In the genomic region with DNA sequence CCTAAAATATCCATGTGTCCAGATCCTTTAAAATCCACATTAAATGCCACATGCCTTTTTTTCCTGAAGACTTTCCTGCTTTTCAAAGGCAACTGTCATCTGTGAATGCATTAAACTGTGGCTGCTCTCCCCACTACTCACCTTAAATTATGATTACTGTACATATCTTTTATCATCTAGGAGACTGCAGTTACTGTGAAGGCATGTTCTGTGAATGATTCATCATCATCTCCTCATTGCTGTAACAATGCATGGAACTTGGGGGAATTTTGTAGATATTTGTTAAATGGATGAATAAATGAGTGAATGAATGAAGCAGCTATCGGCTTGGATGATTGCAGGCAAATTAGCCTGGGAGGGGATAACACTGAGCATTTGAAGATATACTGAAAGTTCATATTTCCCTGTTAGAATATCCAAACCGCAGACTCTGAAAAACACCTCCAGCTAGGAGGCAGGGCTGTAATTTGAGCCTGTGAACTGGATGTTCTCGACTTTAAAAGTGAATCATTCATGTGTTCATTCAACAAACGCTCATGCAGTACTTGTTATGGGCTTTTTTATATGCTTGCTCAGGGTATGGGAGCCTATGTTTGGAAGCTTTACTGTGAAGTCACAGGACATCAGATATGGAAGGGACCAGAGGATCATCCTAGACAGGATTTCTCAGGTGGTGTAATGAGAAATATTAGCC, we compare ENCODE assay signal across 31 cellular contexts.
DNase-seq lines count a peak whose midpoint lies in the region; ATAC-seq and TF ChIP-seq lines count a peak whose summit lies in the region.
"Had no signal": no experiment of that assay in that cellular context is flagged by ENCODE, and none has a peak within 500 bp of the region (broad histone marks: within the 10 kb centered on the region; RNA-seq: fewer than 3 reads in every experiment).

No MANE protein-coding gene starts in this region.

- no peak overlapping the region for H3K4me3 ChIP-seq in SK-N-SH (ENCODE audit: low read depth in 2 of 2, low read length in 1 of 2)
- no peak overlapping the region for H3K4me3 ChIP-seq in astrocyte of the spinal cord (ENCODE audit: low read depth, low read length)
- H3K4me3 ChIP-seq: lower lobe of right lung, Peyer's patch, skin epidermis had no signal

- no peaks in the 10 kb centered on the region for H3K27me3 ChIP-seq in SK-N-SH (ENCODE audit: insufficient read depth)
- H3K27me3 ChIP-seq: Peyer's patch had no signal

- POLR2A ChIA-PET in SK-N-SH (lab: Yijun Ruan, JAX) = no interaction called here

- no peaks in the 10 kb centered on the region for H3K9me2 ChIP-seq in SK-N-SH

- peaks cover 0 to 5% of the 10 kb centered on the region in 2 experiments; a peak in 2 of 4 replicates for H3K4me1 ChIP-seq in SK-N-SH (ENCODE audit: control insufficient read depth in 1 of 2, insufficient read depth in 2 of 2, low read depth in 1 of 2, low read length in 1 of 2)
- H3K4me1 ChIP-seq: lower lobe of right lung, Peyer's patch had no signal

- no peaks in the 10 kb centered on the region for H4K20me1 ChIP-seq in SK-N-SH (ENCODE audit: insufficient read depth)

- no peak overlapping the region for H3K9ac ChIP-seq in SK-N-SH

- 25% methylated on average over 4 of the region's 4 CpGs for WGBS in SK-N-SH (ENCODE audit: low lambda C conversion rate)

- H3K36me3 ChIP-seq in SK-N-SH (replicated peaks in 1 of 2; ENCODE audit: control insufficient read depth in 1 of 2, insufficient read depth in 2 of 2, low read length in 1 of 2) = no peaks in the 10 kb centered on the region
- H3K36me3 ChIP-seq: lower lobe of right lung, Peyer's patch had no signal

- H3F3A ChIP-seq in SK-N-SH (replicated peaks; ENCODE audit: insufficient read depth) = no peaks in the 10 kb centered on the region

- H3K9me3 ChIP-seq in SK-N-SH = no peaks in the 10 kb centered on the region
- H3K9me3 ChIP-seq: lower lobe of right lung, Peyer's patch had no signal

- no peak overlapping the region for H3K27ac ChIP-seq in SK-N-SH (ENCODE audit: low read depth in 2 of 2, low read length in 1 of 2)
- H3K27ac ChIP-seq: lower lobe of right lung, Peyer's patch, skin epidermis had no signal

- TF ChIP-seq CTCF in SK-N-SH (IDR thresholded peaks at IDR 0.05) = no peak
- TF ChIP-seq CTCF in astrocyte of the spinal cord (IDR thresholded peaks at IDR 0.05; ENCODE audit: low read depth, low read length) = no peak

- DNase-seq in SK-N-SH (no peak), astrocyte of the spinal cord (ENCODE audit: low read depth, low spot score) (peak; percentile 2), iris pigment epithelial cell (ENCODE audit: low read depth) (peak; percentile 27), dedifferentiated amniotic fluid mesenchymal stem cell (ENCODE audit: extremely low spot score) (no peak), retina (no peak), Kasumi-1 (lab: John Stamatoyannopoulos, UW) (no peak)
- DNase-seq: 8988T; activated CD4-positive, alpha-beta T cell treated with anti-CD3 and anti-CD28 coated beads for 48 hours; activated naive CD4-positive, alpha-beta T cell treated with anti-CD3 and anti-CD28 coated beads, Interleukin-2, amount 10 ng/mL, durations not matched to agents 7 days and 5 days; AML-193; amniotic stem cell; CD4-positive, CD25-positive, alpha-beta regulatory T cell; effector CD4-positive, alpha-beta T cell; head of caudate nucleus; KBM-7; kidney; lower lobe of right lung; naive thymus-derived CD8-positive, alpha-beta T cell; NCI-H1417 treated with DMSO at 0.1 percent for 48 hours; NCI-H2081 treated with DMSO at 0.1 percent for 48 hours; NCI-H774; nucleus accumbens; Peyer's patch; SIG-M5; stimulated activated naive CD4-positive, alpha-beta T cell; SW 1271; T1000 had no signal

- ATAC-seq in SK-N-SH treated with all-trans-retinoic acid at 6 μM for 48 hours (no peak), GM18909 (IDR thresholded peaks at IDR 0.05; ENCODE audit: poor library complexity, unreplicated experiment) (no peak)
- ATAC-seq: activated T-helper 17 cell treated with anti-CD3 and anti-CD28 coated beads, Interleukin-2, amount 50 U/mL, for 72 hours; lower lobe of right lung; naive thymus-derived CD8-positive, alpha-beta T cell had no signal

- no peaks in the 10 kb centered on the region for H3K79me2 ChIP-seq in SK-N-SH (ENCODE audit: insufficient read depth)

- TF ChIP-seq EP300 in SK-N-SH (IDR thresholded peaks at IDR 0.05; ENCODE audit: borderline replicate concordance in 1 of 2, low read depth in 1 of 2, low read length in 1 of 2) = no peak

- in situ Hi-C loops in astrocyte of the spinal cord (cut with HindIII; ENCODE audit: low sequenced_read_pairs) = no loop called here

- TF ChIP-seq RAD21 in SK-N-SH (IDR thresholded peaks at IDR 0.05; ENCODE audit: low read length) = no peak

- no peak overlapping the region for H2AFZ ChIP-seq in SK-N-SH (ENCODE audit: low read depth)

- CTCF ChIA-PET in SK-N-SH (lab: Yijun Ruan, JAX) = no interaction called here

- no peak overlapping the region for H3K4me2 ChIP-seq in SK-N-SH

TF ChIP-seq in SK-N-SH treated with all-trans-retinoic acid at 6 μM for 48 hours, 23 proteins besides CTCF, POLR2A, EP300 and RAD21:
- TF ChIP-seq ISL1 (CRISPR knock-in tag; IDR thresholded peaks at IDR 0.05) = peak; percentile 40
- no peak for TF ChIP-seq ESRRG (CRISPR knock-in tag; IDR thresholded peaks at IDR 0.05)

TF ChIP-seq in SK-N-SH, 30 proteins besides CTCF, POLR2A, EP300 and RAD21:
- TF ChIP-seq GABPA (IDR thresholded peaks at IDR 0.05; ENCODE audit: low read depth) = no peak
- no peak for TF ChIP-seq FOXM1 (IDR thresholded peaks at IDR 0.05; ENCODE audit: low read depth)
- no peak for TF ChIP-seq MXI1 (IDR thresholded peaks at IDR 0.05; ENCODE audit: low read depth, low read length)
- TF ChIP-seq RXRA (IDR thresholded peaks at IDR 0.05; ENCODE audit: borderline replicate concordance, low read depth) = no peak
- TF ChIP-seq GATA2 (CRISPR knock-in tag; IDR thresholded peaks at IDR 0.05) = no peak
- no peak for TF ChIP-seq ZBTB33 (IDR thresholded peaks at IDR 0.05; ENCODE audit: borderline replicate concordance, low read depth)
- TF ChIP-seq TAF1 (IDR thresholded peaks at IDR 0.05; ENCODE audit: borderline replicate concordance, low read depth, low read length) = no peak
- TF ChIP-seq RFX5 (IDR thresholded peaks at IDR 0.05; ENCODE audit: low read length) = no peak
- TF ChIP-seq EZH2phosphoT487 (IDR thresholded peaks at IDR 0.05; ENCODE audit: borderline replicate concordance, low read depth) = no peak
- TF ChIP-seq REST (IDR thresholded peaks at IDR 0.05; ENCODE audit: low read depth, low read length) = no peak
- no peak for TF ChIP-seq MEF2A (IDR thresholded peaks at IDR 0.05; ENCODE audit: borderline replicate concordance, low read depth)
- no peak for TF ChIP-seq SIN3A (IDR thresholded peaks at IDR 0.05; ENCODE audit: borderline replicate concordance, low read depth, low read length)
- TF ChIP-seq RCOR1 (IDR thresholded peaks at IDR 0.05; ENCODE audit: low read length) = no peak
- TF ChIP-seq CHD2 (IDR thresholded peaks at IDR 0.05; ENCODE audit: low read length, partially characterized antibody) = no peak
- no peak for TF ChIP-seq SMC3 (IDR thresholded peaks at IDR 0.05; ENCODE audit: low read depth, low read length)
- TF ChIP-seq NRF1 (IDR thresholded peaks at IDR 0.05; ENCODE audit: low read depth, low read length) = no peak
- no peak for TF ChIP-seq JUND (IDR thresholded peaks at IDR 0.05)
- no peak for TF ChIP-seq POLR2AphosphoS5 (IDR thresholded peaks at IDR 0.05; ENCODE audit: low read depth, low read length)

Comparison
In these comparisons a context has a peak if more than half of its experiments do, and no peak if none do; other contexts are left out.
1. DNase-seq: peak in astrocyte of the spinal cord (single experiment) and iris pigment epithelial cell (single experiment); none in SK-N-SH (single experiment), dedifferentiated amniotic fluid mesenchymal stem cell (single experiment), retina (single experiment) and Kasumi-1 (0 of 2).